ENCODE assay signal across 1 cellular context in genomic region chr2:241272298-241272721, GRCh38.
A peak's percentile ranks its signal among the peaks of the same experiment; 100 is the strongest.
TF ChIP-seq lines count a peak whose summit lies in the region.

No MANE protein-coding gene starts in this region.

TF ChIP-seq in GM12878, 131 proteins besides CTCF, POLR2A, EP300 and RAD21 (continued from another document and continues in another):
- TF ChIP-seq SKIL (IDR thresholded peaks at IDR 0.05; ENCODE audit: low read depth, poor library complexity, severe bottlenecking) (no peak), CHD4 (IDR thresholded peaks at IDR 0.05) (no peak), GATAD2B (conservative IDR thresholded peaks at IDR 0.05; ENCODE audit: low read depth) (peak; percentile 71; the same call in 1 of the 2 replicates), IKZF1 (conservative IDR thresholded peaks at IDR 0.05) (peak; percentile 53; the same call in 1 of the 2 replicates), CUX1 (IDR thresholded peaks at IDR 0.05; ENCODE audit: insufficient replicate concordance, low read depth, low read length) (no peak), REST (IDR thresholded peaks at IDR 0.05; ENCODE audit: low read depth, low read length) (no peak), NR2F1 (conservative IDR thresholded peaks at IDR 0.05) (0 out of 2 replicates have a peak, but pooled peaks have one; percentile 6), NR2C1 (IDR thresholded peaks at IDR 0.05) (no peak), RUNX3 (IDR thresholded peaks at IDR 0.05; ENCODE audit: low read length) (no peak), PAX8 (IDR thresholded peaks at IDR 0.05) (no peak), IRF5 (IDR thresholded peaks at IDR 0.05; ENCODE audit: borderline replicate concordance) (no peak), ZBTB4 (CRISPR knock-in tag; IDR thresholded peaks at IDR 0.05) (no peak), MEF2B (IDR thresholded peaks at IDR 0.05; ENCODE audit: partially characterized antibody, poor library complexity, severe bottlenecking) (no peak), ZNF687 (IDR thresholded peaks at IDR 0.05) (0 out of 2 replicates have a peak, but pooled peaks have one; percentile 36), RCOR1 (conservative IDR thresholded peaks at IDR 0.05; ENCODE audit: low read depth, low read length) (no peak), MLLT1 (IDR thresholded peaks at IDR 0.05) (no peak), NR2C2 (IDR thresholded peaks at IDR 0.05; ENCODE audit: borderline replicate concordance, control insufficient read depth, insufficient read length, low read depth) (no peak), ZBTB40 (IDR thresholded peaks at IDR 0.05; ENCODE audit: borderline replicate concordance) (no peak)
